Comparison of ENCODE assay signal across 20 cellular contexts in genomic region chr20:57878803-57879424, GRCh38.
"Had no signal": no experiment of that assay in that cellular context is flagged by ENCODE, and none has a peak within 500 bp of the region (broad histone marks: within the 10 kb centered on the region; RNA-seq: fewer than 3 reads in every experiment).

No MANE protein-coding gene starts in this region.

- H3K4me1 ChIP-seq: body of pancreas, lower lobe of right lung, pancreas had no signal

- H3K9me3 Mint-ChIP-seq: activated naive CD4-positive, alpha-beta T cell treated with anti-CD3 and anti-CD28 coated beads, Interleukin-2, amount 50 U/mL, for 24 hours; stimulated activated effector memory CD8-positive, alpha-beta T cell treated with anti-CD3 and anti-CD28 coated beads, Interleukin-12 subunit alpha, Interleukin-12 subunit beta, amount 100 ng/mL, for 72 hours; stimulated activated naive CD8-positive, alpha-beta T cell treated with anti-CD3 and anti-CD28 coated beads, Interleukin-15, amount 100 ng/mL, for 72 hours; WTC11 had no signal

- H3K9me3 ChIP-seq: body of pancreas, esophagus muscularis mucosa, lower lobe of right lung, pancreas, tibial artery had no signal

- H3K27me3 Mint-ChIP-seq: activated naive CD4-positive, alpha-beta T cell treated with anti-CD3 and anti-CD28 coated beads, Interleukin-2, amount 50 U/mL, for 24 hours had no signal

- ATAC-seq: body of pancreas; pancreas; stimulated activated effector memory CD8-positive, alpha-beta T cell treated with anti-CD3 and anti-CD28 coated beads, Interleukin-12 subunit alpha, Interleukin-12 subunit beta, amount 100 ng/mL, for 72 hours; stimulated activated naive CD8-positive, alpha-beta T cell treated with anti-CD3 and anti-CD28 coated beads, Interleukin-15, amount 100 ng/mL, for 72 hours; WTC11 had no signal

- H3K36me3 Mint-ChIP-seq: activated naive CD4-positive, alpha-beta T cell treated with anti-CD3 and anti-CD28 coated beads, Interleukin-2, amount 50 U/mL, for 24 hours; naive B cell; stimulated activated effector memory CD8-positive, alpha-beta T cell treated with anti-CD3 and anti-CD28 coated beads, Interleukin-12 subunit alpha, Interleukin-12 subunit beta, amount 100 ng/mL, for 72 hours; WTC11 had no signal

- DNase-seq: activated gamma-delta T cell treated with Interleukin-2 at 50 U/mL for 16 hours; activated T-cell treated with anti-CD3 and anti-CD28 coated beads, Interleukin-2, amount 50 U/mL, for 1 hour; anterior cingulate cortex; body of pancreas; caudate nucleus; glutamatergic neuron; hypothalamus; lower lobe of right lung; mesendoderm; naive B cell; pancreas; stimulated activated naive CD8-positive, alpha-beta T cell treated with anti-CD3 and anti-CD28 coated beads, Interleukin-15, amount 100 ng/mL, for 72 hours; T-helper 1 cell; T-helper 9 cell had no signal

- H3K27me3 ChIP-seq: body of pancreas, pancreas, tibial artery had no signal

- H3K4me1 Mint-ChIP-seq: activated naive CD4-positive, alpha-beta T cell treated with anti-CD3 and anti-CD28 coated beads, Interleukin-2, amount 50 U/mL, for 24 hours; naive B cell; stimulated activated effector memory CD8-positive, alpha-beta T cell treated with anti-CD3 and anti-CD28 coated beads, Interleukin-12 subunit alpha, Interleukin-12 subunit beta, amount 100 ng/mL, for 72 hours; stimulated activated naive CD8-positive, alpha-beta T cell treated with anti-CD3 and anti-CD28 coated beads, Interleukin-15, amount 100 ng/mL, for 72 hours had no signal

- H3K4me3 Mint-ChIP-seq: activated naive CD4-positive, alpha-beta T cell treated with anti-CD3 and anti-CD28 coated beads, Interleukin-2, amount 50 U/mL, for 24 hours; naive B cell; stimulated activated effector memory CD8-positive, alpha-beta T cell treated with anti-CD3 and anti-CD28 coated beads, Interleukin-12 subunit alpha, Interleukin-12 subunit beta, amount 100 ng/mL, for 72 hours; stimulated activated naive CD8-positive, alpha-beta T cell treated with anti-CD3 and anti-CD28 coated beads, Interleukin-15, amount 100 ng/mL, for 72 hours; WTC11 had no signal

- H3K36me3 ChIP-seq: esophagus muscularis mucosa, lower lobe of right lung, pancreas, tibial artery had no signal

- H3K27ac Mint-ChIP-seq: activated naive CD4-positive, alpha-beta T cell treated with anti-CD3 and anti-CD28 coated beads, Interleukin-2, amount 50 U/mL, for 24 hours; stimulated activated effector memory CD8-positive, alpha-beta T cell treated with anti-CD3 and anti-CD28 coated beads, Interleukin-12 subunit alpha, Interleukin-12 subunit beta, amount 100 ng/mL, for 72 hours; stimulated activated naive CD8-positive, alpha-beta T cell treated with anti-CD3 and anti-CD28 coated beads, Interleukin-15, amount 100 ng/mL, for 72 hours; WTC11 had no signal

- H3K27ac ChIP-seq: body of pancreas, lower lobe of right lung, pancreas had no signal

- H3K4me3 ChIP-seq: body of pancreas, lower lobe of right lung, pancreas, skin epidermis, tibial artery had no signal
